1 cellular context compared by ENCODE assay signal in the genomic region with DNA sequence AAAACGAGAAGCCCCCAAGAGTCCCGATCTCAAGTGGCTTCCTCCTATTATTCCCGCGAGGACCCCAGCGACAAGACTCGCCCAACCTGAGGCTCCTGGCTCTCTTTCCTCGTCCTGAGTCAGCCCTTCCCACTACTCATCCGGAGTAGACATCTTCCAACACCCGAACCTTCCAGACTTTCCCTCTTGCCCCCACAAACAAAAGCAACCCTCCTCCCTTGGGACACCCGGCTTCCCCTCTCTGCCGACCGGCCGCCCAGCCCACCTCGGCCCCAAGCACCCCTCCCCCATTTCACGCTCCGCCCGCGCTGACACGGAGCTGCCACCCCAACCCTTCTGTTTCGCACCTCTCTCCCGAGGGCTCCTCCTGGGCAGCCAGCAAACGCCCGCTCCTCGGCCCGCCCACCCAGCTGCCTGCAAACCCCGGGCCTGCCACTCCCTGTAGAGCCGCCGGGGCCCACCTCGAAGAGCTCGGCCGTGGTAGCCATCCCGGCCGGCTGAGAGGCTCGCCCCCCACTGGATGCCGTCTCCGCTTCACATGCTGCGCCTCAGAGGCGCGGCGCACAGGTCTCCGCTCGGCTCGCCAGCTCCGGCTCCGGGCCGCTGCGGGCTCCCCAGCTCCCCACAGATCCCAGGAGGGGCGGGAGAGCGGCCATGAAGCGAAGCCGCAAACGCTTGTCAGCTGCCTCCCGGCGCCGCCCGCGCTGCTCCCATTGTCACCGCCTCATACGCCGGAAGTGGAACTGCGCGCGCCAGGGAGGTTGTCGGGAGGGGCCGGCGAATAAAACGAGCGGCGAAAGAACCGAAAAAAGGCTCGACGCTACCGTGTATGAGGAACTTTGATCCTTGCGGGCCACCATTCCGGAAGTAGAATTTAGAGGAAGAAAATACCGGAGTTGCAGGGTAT.
TF ChIP-seq lines count a peak whose summit lies in the region.

A gene with protein sequence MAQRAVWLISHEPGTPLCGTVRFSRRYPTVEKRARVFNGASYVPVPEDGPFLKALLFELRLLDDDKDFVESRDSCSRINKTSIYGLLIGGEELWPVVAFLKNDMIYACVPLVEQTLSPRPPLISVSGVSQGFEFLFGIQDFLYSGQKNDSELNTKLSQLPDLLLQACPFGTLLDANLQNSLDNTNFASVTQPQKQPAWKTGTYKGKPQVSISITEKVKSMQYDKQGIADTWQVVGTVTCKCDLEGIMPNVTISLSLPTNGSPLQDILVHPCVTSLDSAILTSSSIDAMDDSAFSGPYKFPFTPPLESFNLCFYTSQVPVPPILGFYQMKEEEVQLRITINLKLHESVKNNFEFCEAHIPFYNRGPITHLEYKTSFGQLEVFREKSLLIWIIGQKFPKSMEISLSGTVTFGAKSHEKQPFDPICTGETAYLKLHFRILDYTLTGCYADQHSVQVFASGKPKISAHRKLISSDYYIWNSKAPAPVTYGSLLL (plus strand): TSS at position 811 of the 907 bp plus-strand sequence. CDS start 344 bp downstream, outside the sequence.
A gene with protein sequence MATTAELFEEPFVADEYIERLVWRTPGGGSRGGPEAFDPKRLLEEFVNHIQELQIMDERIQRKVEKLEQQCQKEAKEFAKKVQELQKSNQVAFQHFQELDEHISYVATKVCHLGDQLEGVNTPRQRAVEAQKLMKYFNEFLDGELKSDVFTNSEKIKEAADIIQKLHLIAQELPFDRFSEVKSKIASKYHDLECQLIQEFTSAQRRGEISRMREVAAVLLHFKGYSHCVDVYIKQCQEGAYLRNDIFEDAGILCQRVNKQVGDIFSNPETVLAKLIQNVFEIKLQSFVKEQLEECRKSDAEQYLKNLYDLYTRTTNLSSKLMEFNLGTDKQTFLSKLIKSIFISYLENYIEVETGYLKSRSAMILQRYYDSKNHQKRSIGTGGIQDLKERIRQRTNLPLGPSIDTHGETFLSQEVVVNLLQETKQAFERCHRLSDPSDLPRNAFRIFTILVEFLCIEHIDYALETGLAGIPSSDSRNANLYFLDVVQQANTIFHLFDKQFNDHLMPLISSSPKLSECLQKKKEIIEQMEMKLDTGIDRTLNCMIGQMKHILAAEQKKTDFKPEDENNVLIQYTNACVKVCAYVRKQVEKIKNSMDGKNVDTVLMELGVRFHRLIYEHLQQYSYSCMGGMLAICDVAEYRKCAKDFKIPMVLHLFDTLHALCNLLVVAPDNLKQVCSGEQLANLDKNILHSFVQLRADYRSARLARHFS (minus strand): TSS at position 745 of the 907 bp plus-strand sequence. CDS start 257 bp downstream, at position 488.

TF ChIP-seq in HepG2, 621 proteins besides CTCF, POLR2A, EP300 and RAD21 (continued from another document and continues in another):
- TF ChIP-seq, protein P1, sequence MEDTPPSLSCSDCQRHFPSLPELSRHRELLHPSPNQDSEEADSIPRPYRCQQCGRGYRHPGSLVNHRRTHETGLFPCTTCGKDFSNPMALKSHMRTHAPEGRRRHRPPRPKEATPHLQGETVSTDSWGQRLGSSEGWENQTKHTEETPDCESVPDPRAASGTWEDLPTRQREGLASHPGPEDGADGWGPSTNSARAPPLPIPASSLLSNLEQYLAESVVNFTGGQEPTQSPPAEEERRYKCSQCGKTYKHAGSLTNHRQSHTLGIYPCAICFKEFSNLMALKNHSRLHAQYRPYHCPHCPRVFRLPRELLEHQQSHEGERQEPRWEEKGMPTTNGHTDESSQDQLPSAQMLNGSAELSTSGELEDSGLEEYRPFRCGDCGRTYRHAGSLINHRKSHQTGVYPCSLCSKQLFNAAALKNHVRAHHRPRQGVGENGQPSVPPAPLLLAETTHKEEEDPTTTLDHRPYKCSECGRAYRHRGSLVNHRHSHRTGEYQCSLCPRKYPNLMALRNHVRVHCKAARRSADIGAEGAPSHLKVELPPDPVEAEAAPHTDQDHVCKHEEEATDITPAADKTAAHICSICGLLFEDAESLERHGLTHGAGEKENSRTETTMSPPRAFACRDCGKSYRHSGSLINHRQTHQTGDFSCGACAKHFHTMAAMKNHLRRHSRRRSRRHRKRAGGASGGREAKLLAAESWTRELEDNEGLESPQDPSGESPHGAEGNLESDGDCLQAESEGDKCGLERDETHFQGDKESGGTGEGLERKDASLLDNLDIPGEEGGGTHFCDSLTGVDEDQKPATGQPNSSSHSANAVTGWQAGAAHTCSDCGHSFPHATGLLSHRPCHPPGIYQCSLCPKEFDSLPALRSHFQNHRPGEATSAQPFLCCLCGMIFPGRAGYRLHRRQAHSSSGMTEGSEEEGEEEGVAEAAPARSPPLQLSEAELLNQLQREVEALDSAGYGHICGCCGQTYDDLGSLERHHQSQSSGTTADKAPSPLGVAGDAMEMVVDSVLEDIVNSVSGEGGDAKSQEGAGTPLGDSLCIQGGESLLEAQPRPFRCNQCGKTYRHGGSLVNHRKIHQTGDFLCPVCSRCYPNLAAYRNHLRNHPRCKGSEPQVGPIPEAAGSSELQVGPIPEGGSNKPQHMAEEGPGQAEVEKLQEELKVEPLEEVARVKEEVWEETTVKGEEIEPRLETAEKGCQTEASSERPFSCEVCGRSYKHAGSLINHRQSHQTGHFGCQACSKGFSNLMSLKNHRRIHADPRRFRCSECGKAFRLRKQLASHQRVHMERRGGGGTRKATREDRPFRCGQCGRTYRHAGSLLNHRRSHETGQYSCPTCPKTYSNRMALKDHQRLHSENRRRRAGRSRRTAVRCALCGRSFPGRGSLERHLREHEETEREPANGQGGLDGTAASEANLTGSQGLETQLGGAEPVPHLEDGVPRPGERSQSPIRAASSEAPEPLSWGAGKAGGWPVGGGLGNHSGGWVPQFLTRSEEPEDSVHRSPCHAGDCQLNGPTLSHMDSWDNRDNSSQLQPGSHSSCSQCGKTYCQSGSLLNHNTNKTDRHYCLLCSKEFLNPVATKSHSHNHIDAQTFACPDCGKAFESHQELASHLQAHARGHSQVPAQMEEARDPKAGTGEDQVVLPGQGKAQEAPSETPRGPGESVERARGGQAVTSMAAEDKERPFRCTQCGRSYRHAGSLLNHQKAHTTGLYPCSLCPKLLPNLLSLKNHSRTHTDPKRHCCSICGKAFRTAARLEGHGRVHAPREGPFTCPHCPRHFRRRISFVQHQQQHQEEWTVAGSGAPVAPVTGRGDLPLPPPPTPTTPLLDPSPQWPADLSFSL (CRISPR knock-in tag; IDR thresholded peaks at IDR 0.05) = no peak
- peak; percentile 89 for TF ChIP-seq GATAD1 (CRISPR knock-in tag; IDR thresholded peaks at IDR 0.05)
- TF ChIP-seq, protein P2, sequence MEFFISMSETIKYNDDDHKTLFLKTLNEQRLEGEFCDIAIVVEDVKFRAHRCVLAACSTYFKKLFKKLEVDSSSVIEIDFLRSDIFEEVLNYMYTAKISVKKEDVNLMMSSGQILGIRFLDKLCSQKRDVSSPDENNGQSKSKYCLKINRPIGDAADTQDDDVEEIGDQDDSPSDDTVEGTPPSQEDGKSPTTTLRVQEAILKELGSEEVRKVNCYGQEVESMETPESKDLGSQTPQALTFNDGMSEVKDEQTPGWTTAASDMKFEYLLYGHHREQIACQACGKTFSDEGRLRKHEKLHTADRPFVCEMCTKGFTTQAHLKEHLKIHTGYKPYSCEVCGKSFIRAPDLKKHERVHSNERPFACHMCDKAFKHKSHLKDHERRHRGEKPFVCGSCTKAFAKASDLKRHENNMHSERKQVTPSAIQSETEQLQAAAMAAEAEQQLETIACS (CRISPR knock-in tag; IDR thresholded peaks at IDR 0.05) = no peak
- no peak; the same call in 1 of the 2 replicates for TF ChIP-seq HOXD1 (CRISPR knock-in tag; IDR thresholded peaks at IDR 0.05)
- TF ChIP-seq, protein P3, sequence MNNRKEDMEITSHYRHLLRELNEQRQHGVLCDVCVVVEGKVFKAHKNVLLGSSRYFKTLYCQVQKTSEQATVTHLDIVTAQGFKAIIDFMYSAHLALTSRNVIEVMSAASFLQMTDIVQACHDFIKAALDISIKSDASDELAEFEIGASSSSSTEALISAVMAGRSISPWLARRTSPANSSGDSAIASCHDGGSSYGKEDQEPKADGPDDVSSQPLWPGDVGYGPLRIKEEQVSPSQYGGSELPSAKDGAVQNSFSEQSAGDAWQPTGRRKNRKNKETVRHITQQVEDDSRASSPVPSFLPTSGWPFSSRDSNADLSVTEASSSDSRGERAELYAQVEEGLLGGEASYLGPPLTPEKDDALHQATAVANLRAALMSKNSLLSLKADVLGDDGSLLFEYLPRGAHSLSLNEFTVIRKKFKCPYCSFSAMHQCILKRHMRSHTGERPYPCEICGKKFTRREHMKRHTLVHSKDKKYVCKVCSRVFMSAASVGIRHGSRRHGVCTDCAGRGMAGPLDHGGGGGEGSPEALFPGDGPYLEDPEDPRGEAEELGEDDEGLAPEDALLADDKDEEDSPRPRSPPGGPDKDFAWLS (CRISPR knock-in tag; IDR thresholded peaks at IDR 0.05; ENCODE audit: borderline replicate concordance) = no peak
- no peak for TF ChIP-seq RORA (CRISPR knock-in tag; IDR thresholded peaks at IDR 0.05)
- 0 out of 2 replicates have a peak, but pooled peaks have one; percentile 75 for TF ChIP-seq ZNF558 (CRISPR knock-in tag; IDR thresholded peaks at IDR 0.05; ENCODE audit: borderline replicate concordance)
- no peak for TF ChIP-seq NR2F1 (CRISPR knock-in tag; IDR thresholded peaks at IDR 0.05)
- peak; percentile 62 for TF ChIP-seq ATF1 (CRISPR knock-in tag; IDR thresholded peaks at IDR 0.05)
- no peak for TF ChIP-seq ZNF75D (CRISPR knock-in tag; IDR thresholded peaks at IDR 0.05; ENCODE audit: borderline replicate concordance)
- 0 out of 2 replicates have a peak, but pooled peaks have one; percentile 43 for TF ChIP-seq AHR (CRISPR knock-in tag; IDR thresholded peaks at IDR 0.05)
- no peak for TF ChIP-seq ZNF205 (CRISPR knock-in tag; IDR thresholded peaks at IDR 0.05)
- TF ChIP-seq RFX3 (CRISPR knock-in tag; IDR thresholded peaks at IDR 0.05) = no peak
- no peak; the same call in 1 of the 2 replicates for TF ChIP-seq KLF6 (CRISPR knock-in tag; IDR thresholded peaks at IDR 0.05)
- TF ChIP-seq ZNF30 (CRISPR knock-in tag; IDR thresholded peaks at IDR 0.05) = no peak; the same call in 1 of the 2 replicates
- peak; percentile 93 for TF ChIP-seq HDAC1 (CRISPR knock-in tag; IDR thresholded peaks at IDR 0.05)
- TF ChIP-seq TBX2 (CRISPR knock-in tag; IDR thresholded peaks at IDR 0.05; ENCODE audit: borderline replicate concordance) = peak; percentile 50; the same call in 1 of the 2 replicates
- TF ChIP-seq BHLHE40 (IDR thresholded peaks at IDR 0.05; ENCODE audit: low read length) = no peak
- TF ChIP-seq ZNF24 (IDR thresholded peaks at IDR 0.05) = 0 out of 2 replicates have a peak, but pooled peaks have one; percentile 12
- TF ChIP-seq MZF1 (CRISPR knock-in tag; IDR thresholded peaks at IDR 0.05; ENCODE audit: borderline replicate concordance) = no peak
- TF ChIP-seq ZBTB8A (CRISPR knock-in tag; IDR thresholded peaks at IDR 0.05; ENCODE audit: borderline replicate concordance, low read depth) = no peak
- no peak for TF ChIP-seq SUZ12 (IDR thresholded peaks at IDR 0.05; ENCODE audit: low read depth, low read length)
- no peak for TF ChIP-seq ZNF816 (CRISPR knock-in tag; IDR thresholded peaks at IDR 0.05; ENCODE audit: borderline replicate concordance)
- no peak for TF ChIP-seq RELA (CRISPR knock-in tag; IDR thresholded peaks at IDR 0.05)
- no peak; the same call in 1 of the 2 replicates for TF ChIP-seq SP2 (CRISPR knock-in tag; IDR thresholded peaks at IDR 0.05)
- TF ChIP-seq FOXM1 (CRISPR knock-in tag; IDR thresholded peaks at IDR 0.05) = no peak
- TF ChIP-seq FOXA1 (IDR thresholded peaks at IDR 0.05) = no peak
- no peak for TF ChIP-seq FOXA1 (CRISPR knock-in tag; IDR thresholded peaks at IDR 0.05)
- TF ChIP-seq ZNF510 (CRISPR knock-in tag; IDR thresholded peaks at IDR 0.05; ENCODE audit: low read depth) = 0 out of 2 replicates have a peak, but pooled peaks have one; percentile 31
- no peak; the same call in 1 of the 2 replicates for TF ChIP-seq ZNF33B (CRISPR knock-in tag; IDR thresholded peaks at IDR 0.05)
- no peak for TF ChIP-seq HDAC2 (CRISPR knock-in tag; IDR thresholded peaks at IDR 0.05)
- no peak for TF ChIP-seq GTF3A (CRISPR knock-in tag; conservative IDR thresholded peaks at IDR 0.05)
- peak; percentile 70; the same call in 1 of the 2 replicates for TF ChIP-seq ZNF562 (CRISPR knock-in tag; IDR thresholded peaks at IDR 0.05; ENCODE audit: borderline replicate concordance)
- TF ChIP-seq ZNF441 (CRISPR knock-in tag; IDR thresholded peaks at IDR 0.05; ENCODE audit: borderline replicate concordance) = peak; percentile 53; the same call in 1 of the 2 replicates
- TF ChIP-seq HDAC6 (IDR thresholded peaks at IDR 0.05; ENCODE audit: low read depth, low read length) = no peak
- TF ChIP-seq, protein P4, sequence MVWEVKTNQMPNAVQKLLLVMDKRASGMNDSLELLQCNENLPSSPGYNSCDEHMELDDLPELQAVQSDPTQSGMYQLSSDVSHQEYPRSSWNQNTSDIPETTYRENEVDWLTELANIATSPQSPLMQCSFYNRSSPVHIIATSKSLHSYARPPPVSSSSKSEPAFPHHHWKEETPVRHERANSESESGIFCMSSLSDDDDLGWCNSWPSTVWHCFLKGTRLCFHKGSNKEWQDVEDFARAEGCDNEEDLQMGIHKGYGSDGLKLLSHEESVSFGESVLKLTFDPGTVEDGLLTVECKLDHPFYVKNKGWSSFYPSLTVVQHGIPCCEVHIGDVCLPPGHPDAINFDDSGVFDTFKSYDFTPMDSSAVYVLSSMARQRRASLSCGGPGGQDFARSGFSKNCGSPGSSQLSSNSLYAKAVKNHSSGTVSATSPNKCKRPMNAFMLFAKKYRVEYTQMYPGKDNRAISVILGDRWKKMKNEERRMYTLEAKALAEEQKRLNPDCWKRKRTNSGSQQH (CRISPR knock-in tag; IDR thresholded peaks at IDR 0.05; ENCODE audit: low read depth) = peak; percentile 84
- TF ChIP-seq ZNF775 (CRISPR knock-in tag; IDR thresholded peaks at IDR 0.05; ENCODE audit: borderline replicate concordance) = no peak
- TF ChIP-seq SKI (IDR thresholded peaks at IDR 0.05; ENCODE audit: partially characterized antibody) = no peak
- 0 out of 2 replicates have a peak, but pooled peaks have one; percentile 4 for TF ChIP-seq HMG20A (CRISPR knock-in tag; IDR thresholded peaks at IDR 0.05; ENCODE audit: borderline replicate concordance)
- TF ChIP-seq KAT2B (IDR thresholded peaks at IDR 0.05; ENCODE audit: borderline replicate concordance, low read depth, low read length) = no peak
- TF ChIP-seq TOPORS (CRISPR knock-in tag; IDR thresholded peaks at IDR 0.05) = no peak; the same call in 1 of the 2 replicates
- TF ChIP-seq, protein P5, sequence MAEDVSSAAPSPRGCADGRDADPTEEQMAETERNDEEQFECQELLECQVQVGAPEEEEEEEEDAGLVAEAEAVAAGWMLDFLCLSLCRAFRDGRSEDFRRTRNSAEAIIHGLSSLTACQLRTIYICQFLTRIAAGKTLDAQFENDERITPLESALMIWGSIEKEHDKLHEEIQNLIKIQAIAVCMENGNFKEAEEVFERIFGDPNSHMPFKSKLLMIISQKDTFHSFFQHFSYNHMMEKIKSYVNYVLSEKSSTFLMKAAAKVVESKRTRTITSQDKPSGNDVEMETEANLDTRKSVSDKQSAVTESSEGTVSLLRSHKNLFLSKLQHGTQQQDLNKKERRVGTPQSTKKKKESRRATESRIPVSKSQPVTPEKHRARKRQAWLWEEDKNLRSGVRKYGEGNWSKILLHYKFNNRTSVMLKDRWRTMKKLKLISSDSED (CRISPR knock-in tag; IDR thresholded peaks at IDR 0.05) = no peak
- TF ChIP-seq ZNF737 (CRISPR knock-in tag; IDR thresholded peaks at IDR 0.05; ENCODE audit: borderline replicate concordance) = no peak
- peak; percentile 88 for TF ChIP-seq YY1 (IDR thresholded peaks at IDR 0.05; ENCODE audit: insufficient read depth, insufficient replicate concordance, low read depth, low read length)
- TF ChIP-seq TBL1XR1 (IDR thresholded peaks at IDR 0.05; ENCODE audit: borderline replicate concordance, low read length, partially characterized antibody) = peak; percentile 53
- no peak; the same call in 1 of the 2 replicates for TF ChIP-seq PHF20 (CRISPR knock-in tag; IDR thresholded peaks at IDR 0.05)
- TF ChIP-seq CBX1 (IDR thresholded peaks at IDR 0.05; ENCODE audit: low read depth) = no peak
- no peak for TF ChIP-seq ZNF354B (CRISPR knock-in tag; IDR thresholded peaks at IDR 0.05)
- TF ChIP-seq JUND (CRISPR knock-in tag; IDR thresholded peaks at IDR 0.05) = no peak
